Comparison of ENCODE assay signal across 9 cellular contexts in the genomic region with DNA sequence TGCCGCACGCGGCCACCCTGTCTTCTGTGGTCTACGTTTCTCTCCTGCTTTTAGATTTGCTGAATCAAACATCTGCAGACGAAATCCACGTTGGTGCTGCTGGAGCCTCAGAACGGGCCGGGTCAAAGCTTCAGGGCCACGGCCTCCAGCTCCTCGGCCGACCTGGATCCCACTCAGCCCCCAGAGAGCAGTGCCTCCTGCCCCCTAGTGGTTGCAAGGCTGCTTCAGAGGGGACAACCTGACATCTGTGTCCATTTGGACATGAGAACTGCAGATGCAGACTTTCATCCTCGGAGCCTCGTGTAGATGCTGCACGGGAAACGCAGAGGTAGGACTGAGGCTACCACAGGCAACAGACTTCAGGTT. TPM values are rescaled to one million over a fixed set of nuclear protein-coding genes. Genes with fewer than 3 reads are reported as not detected.
A peak's percentile ranks its signal among the peaks of the same experiment; 100 is the strongest.
DNase-seq lines count a peak whose midpoint lies in the region; ATAC-seq lines count a peak whose summit lies in the region.
"Had no signal": no experiment of that assay in that cellular context is flagged by ENCODE, and none has a peak within 500 bp of the region (broad histone marks: within the 10 kb centered on the region; RNA-seq: fewer than 3 reads in every experiment).

No MANE protein-coding gene starts in this region.

- peaks cover 6% of the 10 kb centered on the region; the same call in 1 of the 2 replicates for H3K36me3 ChIP-seq in GM23248 (ENCODE audit: low read depth)
- peaks cover 86% of the 10 kb centered on the region for H3K36me3 ChIP-seq in iPS-15b (ENCODE audit: control insufficient read depth, insufficient read depth, low read length)

- no peaks in the 10 kb centered on the region; the same call in 1 of the 2 replicates for H4K20me1 ChIP-seq in GM23248 (ENCODE audit: insufficient read depth)

- no peak for ATAC-seq in activated T-helper 17 cell treated with anti-CD3 and anti-CD28 coated beads, Interleukin-2, amount 50 U/mL, for 72 hours (replicated peaks)
- ATAC-seq in GM18873 (IDR thresholded peaks at IDR 0.05; ENCODE audit: low FRiP score, unreplicated experiment): no peak

- H3K4me1 ChIP-seq in GM23248 (ENCODE audit: insufficient read depth) (no peaks in the 10 kb centered on the region), iPS-15b (ENCODE audit: control insufficient read depth, insufficient read depth, low read length) (no peaks in the 10 kb centered on the region)

- DNase-seq in AG20443 (ENCODE audit: low spot score) (peak; percentile 61), GM23248 (peak; percentile 33), superior temporal gyrus (ENCODE audit: extremely low spot score) (peak; percentile 45), amniotic stem cell (lab: John Stamatoyannopoulos, UW) (no peak), NOMO-1 treated with DMSO at 0.1 percent for 48 hours (lab: John Stamatoyannopoulos, UW; ENCODE audit: unreplicated experiment) (no peak)

- in situ Hi-C loops in GM23248 (cut with MboI): no loop called here

- peaks cover 24% of the 10 kb centered on the region for H3K36me3 Mint-ChIP-seq in activated T-helper 17 cell treated with anti-CD3 and anti-CD28 coated beads, Interleukin-2, amount 50 U/mL, for 72 hours (ENCODE audit: low read depth)

- H3K4me2 ChIP-seq in GM23248 (ENCODE audit: unreplicated experiment): no peak overlapping the region

- H3K9ac ChIP-seq in GM23248 (no peak overlapping the region), iPS-15b (ENCODE audit: low read depth, low read length) (peak overlapping the region; percentile 24)

- no peaks in the 10 kb centered on the region for H3K9me3 ChIP-seq in GM23248 (ENCODE audit: low read depth)
- no peaks in the 10 kb centered on the region for H3K9me3 ChIP-seq in iPS-15b (ENCODE audit: control insufficient read depth, insufficient read depth, low read length)

- no peaks in the 10 kb centered on the region for H3K79me2 ChIP-seq in GM23248 (ENCODE audit: insufficient read depth)

- H3F3A ChIP-seq in GM23248 (ENCODE audit: insufficient read depth): no peaks in the 10 kb centered on the region

- 88 to 90% methylated on average over 15 of the region's 15 CpGs for WGBS in GM23248 (ENCODE audit: low coverage in 1 of 2, low lambda C conversion rate in 2 of 2, missing lambda C conversion rate in 2 of 2), 2 experiments

- no peak overlapping the region for H3K27ac ChIP-seq in GM23248

- no peaks in the 10 kb centered on the region for H3K9me3 Mint-ChIP-seq in activated T-helper 17 cell treated with anti-CD3 and anti-CD28 coated beads, Interleukin-2, amount 50 U/mL, for 72 hours

- H3K27me3 Mint-ChIP-seq in activated T-helper 17 cell treated with anti-CD3 and anti-CD28 coated beads, Interleukin-2, amount 50 U/mL, for 72 hours: no peaks in the 10 kb centered on the region

- H3K4me3 Mint-ChIP-seq in activated T-helper 17 cell treated with anti-CD3 and anti-CD28 coated beads, Interleukin-2, amount 50 U/mL, for 72 hours: no peak overlapping the region

- no peak overlapping the region for H2AFZ ChIP-seq in GM23248

- no peaks in the 10 kb centered on the region for H3K27me3 ChIP-seq in GM23248 (replicated peaks; ENCODE audit: insufficient read depth)
- no peaks in the 10 kb centered on the region for H3K27me3 ChIP-seq in iPS-15b (ENCODE audit: control insufficient read depth, insufficient read depth, low read length)

- no peaks in the 10 kb centered on the region for H3K4me1 Mint-ChIP-seq in activated T-helper 17 cell treated with anti-CD3 and anti-CD28 coated beads, Interleukin-2, amount 50 U/mL, for 72 hours

- H3K27ac Mint-ChIP-seq in activated T-helper 17 cell treated with anti-CD3 and anti-CD28 coated beads, Interleukin-2, amount 50 U/mL, for 72 hours: peak overlapping the region; percentile 58

- no peaks in the 10 kb centered on the region for H3K9me2 ChIP-seq in GM23248 (ENCODE audit: insufficient read depth)

- no peak overlapping the region for H3K4me3 ChIP-seq in GM23248
- no peak overlapping the region for H3K4me3 ChIP-seq in iPS-15b (ENCODE audit: low read depth, low read length)

RNA-seq across cellular contexts. Expression of gene SLC6A3, which starts 23.0 kb away (rescaled TPM):
- total RNA-seq in GM23248 (2014; rRNA removed; shearing (Covaris generic)): not detected in 2 replicates
- not detected in 2 replicates for polyA plus RNA-seq in GM23248 (2016; fragmentation: Nextera tagmentation; extraction: Ambion mirVana)
- total RNA-seq in activated T-helper 17 cell treated with anti-CD3 and anti-CD28 coated beads, Interleukin-2, amount 50 U/mL, for 72 hours: not detected
- total RNA-seq: dermis microvascular lymphatic vessel endothelial cell had no signal

RNA-seq across cellular contexts. Expression of gene LPCAT1, which starts 55.5 kb away (rescaled TPM):
- total RNA-seq in GM23248 (2014; rRNA removed; shearing (Covaris generic)): 31.6 and 48.4 TPM in 2 replicates
- polyA plus RNA-seq in GM23248 (2016; fragmentation: Nextera tagmentation; extraction: Ambion mirVana): 19.2 and 22.2 TPM in 2 replicates
- 10 to 100 TPM; 38.5 to 62.7 TPM for total RNA-seq in activated T-helper 17 cell treated with anti-CD3 and anti-CD28 coated beads, Interleukin-2, amount 50 U/mL, for 72 hours

Comparison
In these comparisons a context has a peak if more than half of its experiments do, and no peak if none do; other contexts are left out.
1. DNase-seq: peak in AG20443 (single experiment), GM23248 (single experiment) and superior temporal gyrus (single experiment); none in amniotic stem cell (single experiment) and NOMO-1 treated with DMSO at 0.1 percent for 48 hours (single experiment).